In the genomic region with DNA sequence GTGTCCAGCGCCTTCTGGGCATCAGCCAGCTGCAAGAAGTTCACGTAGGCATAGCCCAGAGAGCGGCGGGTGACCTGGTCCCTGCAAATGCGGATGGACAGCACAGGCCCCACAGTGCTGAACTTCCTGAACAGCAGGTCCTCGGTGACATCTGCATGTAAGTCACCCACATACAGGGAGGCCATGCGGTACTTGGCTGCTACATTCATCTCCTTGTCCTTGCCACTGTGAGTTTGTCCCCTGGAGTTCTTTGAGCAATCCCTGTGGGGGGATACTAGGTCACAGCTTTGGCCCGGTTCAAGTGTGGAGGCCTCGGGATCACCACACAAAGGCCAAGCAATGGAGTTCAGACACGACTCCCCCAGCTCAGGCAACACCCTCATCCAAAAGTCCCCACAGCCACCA, we compare ENCODE assay signal across 9 cellular contexts. TPM values are rescaled to one million over a fixed set of nuclear protein-coding genes. Genes with fewer than 3 reads are reported as not detected.
DNase-seq lines count a peak whose midpoint lies in the region; ATAC-seq and TF ChIP-seq lines count a peak whose summit lies in the region.
"Had no signal": no experiment of that assay in that cellular context is flagged by ENCODE, and none has a peak within 500 bp of the region (broad histone marks: within the 10 kb centered on the region; RNA-seq: fewer than 3 reads in every experiment).

No MANE protein-coding gene starts in this region.

- TF ChIP-seq POLR2A in uterus (IDR thresholded peaks at IDR 0.05), result no peak

- H3K27me3 ChIP-seq in muscle layer of duodenum (ENCODE audit: low read depth, low read length) (no peaks in the 10 kb centered on the region), uterus (no peaks in the 10 kb centered on the region)

- DNase-seq in NCI-H146 (lab: John Stamatoyannopoulos, UW) (peak; percentile 30), NCI-H146 treated with DMSO at 0.1 percent for 48 hours (lab: John Stamatoyannopoulos, UW; ENCODE audit: unreplicated experiment) (no peak), epithelial cell of proximal tubule (ENCODE audit: low read depth) (no peak), uterus (no peak), midbrain (lab: John Stamatoyannopoulos, UW) (no peak)

- no peaks in the 10 kb centered on the region for H3K4me1 ChIP-seq in muscle layer of duodenum (ENCODE audit: control insufficient read depth in 1 of 2, insufficient read depth in 2 of 2, low read length in 2 of 2)
- peaks cover 0 to 7% of the 10 kb centered on the region in 2 donors for H3K4me1 ChIP-seq in uterus

- H3K27ac ChIP-seq in muscle layer of duodenum (ENCODE audit: low read length), result no peak overlapping the region
- peak overlapping the region; percentile 73 for H3K27ac ChIP-seq in uterus

- H3K9me3 ChIP-seq in muscle layer of duodenum (ENCODE audit: control insufficient read depth in 1 of 2, low read length in 2 of 2) (no peaks in the 10 kb centered on the region), uterus (no peaks in the 10 kb centered on the region)

- TF ChIP-seq CTCF in epithelial cell of proximal tubule (conservative IDR thresholded peaks at IDR 0.05; ENCODE audit: low read depth, low read length) (no peak), uterus (IDR thresholded peaks at IDR 0.05) (no peak)

- no peaks in the 10 kb centered on the region for H3K36me3 ChIP-seq in muscle layer of duodenum (ENCODE audit: control insufficient read depth in 1 of 2, insufficient read depth in 2 of 2, low read length in 2 of 2)
- no peaks in the 10 kb centered on the region for H3K36me3 ChIP-seq in uterus
- H3K36me3 ChIP-seq: adrenal gland had no signal

- no peak for ATAC-seq in HG03175 (IDR thresholded peaks at IDR 0.05; ENCODE audit: unreplicated experiment)
- no peak for ATAC-seq in GM18873 (IDR thresholded peaks at IDR 0.05; ENCODE audit: low FRiP score, unreplicated experiment)

- intact Hi-C loops in uterus (cut with DNase I; ENCODE audit: low total_unique reads), result no loop called here

- H3K4me3 ChIP-seq in epithelial cell of proximal tubule (ENCODE audit: low read depth, low read length), result peak overlapping the region; percentile 67
- peak overlapping the region; percentile 60 to 73 for H3K4me3 ChIP-seq in muscle layer of duodenum (ENCODE audit: low read depth in 1 of 2, low read length in 2 of 2)
- peak overlapping the region; percentile 22 to 60 for H3K4me3 ChIP-seq in uterus

RNA-seq across cellular contexts. Expression of a gene that starts 0.8 kb away (rescaled TPM):
- total RNA-seq in epithelial cell of proximal tubule, result 0.17 and 1.4 TPM in 2 replicates
- 10 to 100 TPM in 1 of 4 donors, 1 to 10 TPM in 1, under 1 TPM in 2; 0.26 to 54.0 (median 1.9) TPM for total RNA-seq in uterus
